21 cellular contexts compared by ENCODE assay signal in genomic region chr5:62083247-62083646, GRCh38.
DNase-seq lines count a peak whose midpoint lies in the region; ATAC-seq and TF ChIP-seq lines count a peak whose summit lies in the region.
"Had no signal": no experiment of that assay in that cellular context is flagged by ENCODE, and none has a peak within 500 bp of the region (broad histone marks: within the 10 kb centered on the region; RNA-seq: fewer than 3 reads in every experiment).

No MANE protein-coding gene starts in this region.

- no peaks in the 10 kb centered on the region for H3K36me3 Mint-ChIP-seq in activated T-helper 17 cell treated with anti-CD3 and anti-CD28 coated beads, Interleukin-2, amount 50 U/mL, for 72 hours (ENCODE audit: low read depth)

- peaks cover 3% of the 10 kb centered on the region for H3K27me3 Mint-ChIP-seq in activated T-helper 17 cell treated with anti-CD3 and anti-CD28 coated beads, Interleukin-2, amount 50 U/mL, for 72 hours

- H3K27ac ChIP-seq in RWPE2 (ENCODE audit: poor library complexity, severe bottlenecking) = peak overlapping the region; percentile 75
- no peak overlapping the region for H3K27ac ChIP-seq in lung (ENCODE audit: low read depth in 1 of 2, low read length in 1 of 2)
- no peak overlapping the region for H3K27ac ChIP-seq in upper lobe of left lung
- H3K27ac ChIP-seq: KMS-11 had no signal

- ATAC-seq in RWPE2 (ENCODE audit: low read depth) = peak; percentile 1; the same call in 1 of the 3 replicates
- ATAC-seq in lung (ENCODE audit: insufficient read depth, low FRiP score) = peak; percentile 70
- peak; percentile 36 to 82 for ATAC-seq in upper lobe of left lung (ENCODE audit: low FRiP score in 2 of 2)
- ATAC-seq in activated T-helper 17 cell treated with anti-CD3 and anti-CD28 coated beads, Interleukin-2, amount 50 U/mL, for 72 hours (replicated peaks) = no peak
- ATAC-seq: Panc1 had no signal

- H3K4me1 ChIP-seq in RWPE2 (ENCODE audit: insufficient read depth, poor library complexity, severe bottlenecking) = peaks cover 33% of the 10 kb centered on the region
- peaks cover 0 to 1% of the 10 kb centered on the region in 2 donors for H3K4me1 ChIP-seq in lung (ENCODE audit: control insufficient read depth in 2 of 2, insufficient read depth in 2 of 2, low read length in 2 of 2)
- H3K4me1 ChIP-seq in upper lobe of left lung = peaks cover 0 to 2% (median 0%) of the 10 kb centered on the region in 4 donors
- H3K4me1 ChIP-seq: BE2C had no signal

- no peaks in the 10 kb centered on the region for H3K36me3 ChIP-seq in RWPE2 (ENCODE audit: low read depth)
- no peaks in the 10 kb centered on the region for H3K36me3 ChIP-seq in lung (ENCODE audit: control insufficient read depth in 2 of 2, insufficient read depth in 2 of 2, low read length in 2 of 2)
- H3K36me3 ChIP-seq in upper lobe of left lung = no peaks in the 10 kb centered on the region
- H3K36me3 ChIP-seq: BE2C had no signal

- H3K27me3 ChIP-seq in RWPE2 (ENCODE audit: insufficient read depth, poor library complexity, severe bottlenecking) (no peaks in the 10 kb centered on the region), lung (ENCODE audit: control insufficient read depth, insufficient read depth) (no peaks in the 10 kb centered on the region), upper lobe of left lung (no peaks in the 10 kb centered on the region)

- TF ChIP-seq POLR2A in upper lobe of left lung (IDR thresholded peaks at IDR 0.05) = no peak

- peak; percentile 62 for DNase-seq in M059J (ENCODE audit: low read depth)
- DNase-seq in RWPE2 (ENCODE audit: low spot score) = no peak
- peak; percentile 67 for DNase-seq in lung (ENCODE audit: low spot score)
- DNase-seq in upper lobe of left lung = peak in 1 of 2 donors; percentile 76
- DNase-seq in NCI-H82 (lab: John Stamatoyannopoulos, UW) = no peak
- no peak for DNase-seq in GM20000 (ENCODE audit: low spot score)
- DNase-seq: BE2C; DMS53; GDM1; GOT3; NCI-H1105; NCI-H146; NCI-H2029; NCI-H2227 treated with DMSO at 0.1 percent for 48 hours; NCI-H510A treated with DMSO at 0.1 percent for 48 hours; NCI-H748 treated with DMSO at 0.1 percent for 48 hours; NK-92 treated with Interleukin-12 subunit alpha and Interleukin-12 subunit beta, amount 100 ng/mL, for 24 hours; Right ventricle myocardium superior had no signal

- H3K4me1 Mint-ChIP-seq in activated T-helper 17 cell treated with anti-CD3 and anti-CD28 coated beads, Interleukin-2, amount 50 U/mL, for 72 hours = no peaks in the 10 kb centered on the region

- no peaks in the 10 kb centered on the region for H3K9me3 ChIP-seq in RWPE2 (ENCODE audit: severe bottlenecking)
- H3K9me3 ChIP-seq in lung (ENCODE audit: control insufficient read depth in 2 of 2, insufficient read depth in 1 of 2, low read length in 1 of 2) = no peaks in the 10 kb centered on the region
- H3K9me3 ChIP-seq in upper lobe of left lung = no peaks in the 10 kb centered on the region
- H3K9me3 ChIP-seq: BE2C had no signal

- H3K4me3 ChIP-seq in RWPE2 (ENCODE audit: severe bottlenecking) (no peak overlapping the region), lung (no peak overlapping the region), upper lobe of left lung (no peak overlapping the region)

- H3K27ac Mint-ChIP-seq in activated T-helper 17 cell treated with anti-CD3 and anti-CD28 coated beads, Interleukin-2, amount 50 U/mL, for 72 hours = no peak overlapping the region

- no peak overlapping the region for H3K4me3 Mint-ChIP-seq in activated T-helper 17 cell treated with anti-CD3 and anti-CD28 coated beads, Interleukin-2, amount 50 U/mL, for 72 hours

- 64 to 77% methylated on average over 7 of the region's 7 CpGs for WGBS in lung, 2 donors
- 66 to 71% methylated on average over 7 of the region's 7 CpGs for WGBS in upper lobe of left lung, 2 donors

- no peak for TF ChIP-seq EP300 in upper lobe of left lung (IDR thresholded peaks at IDR 0.05)

- H3K9me3 Mint-ChIP-seq in activated T-helper 17 cell treated with anti-CD3 and anti-CD28 coated beads, Interleukin-2, amount 50 U/mL, for 72 hours = no peaks in the 10 kb centered on the region

- TF ChIP-seq CTCF in RWPE2 (IDR thresholded peaks at IDR 0.05; ENCODE audit: poor library complexity, severe bottlenecking) = no peak
- no peak for TF ChIP-seq CTCF in lung (IDR thresholded peaks at IDR 0.05; ENCODE audit: control extremely low read depth, extremely low read depth)
- no peak for TF ChIP-seq CTCF in upper lobe of left lung (IDR thresholded peaks at IDR 0.05)
- no peak for TF ChIP-seq CTCF in GM20000 (IDR thresholded peaks at IDR 0.05; ENCODE audit: extremely low read depth, missing control alignments)

Comparison
In these comparisons a context has a peak if more than half of its experiments do, and no peak if none do; other contexts are left out.
1. DNase-seq: peak in M059J (single experiment) and lung (single experiment); none in RWPE2 (single experiment), NCI-H82 (single experiment) and GM20000 (single experiment).